Comparison of ENCODE assay signal across 17 cellular contexts in the genomic region with DNA sequence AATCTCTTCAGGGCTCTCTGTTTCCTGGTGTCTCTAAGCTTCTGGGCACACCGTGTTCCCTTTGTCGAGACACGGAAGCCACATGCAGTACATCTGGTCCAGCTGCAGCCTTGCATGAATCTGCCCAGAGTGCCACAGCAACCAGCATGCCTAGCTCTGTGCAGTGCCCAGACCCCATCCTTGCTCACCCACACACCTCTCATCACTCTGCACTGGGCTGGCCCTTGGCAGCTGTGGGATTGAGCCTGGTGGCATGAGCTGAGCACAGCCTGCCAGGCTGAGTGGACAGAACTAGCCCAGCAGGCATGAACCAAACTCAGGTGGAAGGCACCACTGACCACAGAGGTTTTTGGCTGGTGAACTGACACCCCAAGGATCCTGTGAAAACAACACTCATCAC.
A peak's percentile ranks its signal among the peaks of the same experiment; 100 is the strongest.
DNase-seq lines count a peak whose midpoint lies in the region; ATAC-seq and TF ChIP-seq lines count a peak whose summit lies in the region.
"Had no signal": no experiment of that assay in that cellular context is flagged by ENCODE, and none has a peak within 500 bp of the region (broad histone marks: within the 10 kb centered on the region; RNA-seq: fewer than 3 reads in every experiment).

No MANE protein-coding gene starts in this region.

- H3K9ac ChIP-seq in neural progenitor cell, result no peak overlapping the region
- H3K9ac ChIP-seq: BLaER1 treated with 17β-estradiol and CSF1 and Interleukin-3, amounts not matched to agents 10 nM and 100 nM; GM23248 had no signal

- no peaks in the 10 kb centered on the region for H3K79me2 ChIP-seq in neural progenitor cell (ENCODE audit: low read depth)

- H3K4me1 ChIP-seq in neural progenitor cell, result no peaks in the 10 kb centered on the region
- H3K4me1 ChIP-seq: BLaER1 treated with 17β-estradiol and CSF1 and Interleukin-3, amounts not matched to agents 10 nM and 100 nM; HAP-1 had no signal

- H3K4me3 Mint-ChIP-seq in stimulated activated naive CD8-positive, alpha-beta T cell treated with anti-CD3 and anti-CD28 coated beads, Interleukin-15, amount 100 ng/mL, for 72 hours, result no peak overlapping the region
- no peak overlapping the region for H3K4me3 Mint-ChIP-seq in neural progenitor cell
- no peak overlapping the region for H3K4me3 Mint-ChIP-seq in stimulated activated effector memory CD8-positive, alpha-beta T cell treated with anti-CD3 and anti-CD28 coated beads, Interleukin-12 subunit alpha, Interleukin-12 subunit beta, amount 100 ng/mL, for 72 hours
- H3K4me3 Mint-ChIP-seq: B cell; CD8-positive, alpha-beta T cell had no signal

- no peaks in the 10 kb centered on the region for H3F3A ChIP-seq in neural progenitor cell (ENCODE audit: low read depth)

- H3K9me3 Mint-ChIP-seq in stimulated activated naive CD8-positive, alpha-beta T cell treated with anti-CD3 and anti-CD28 coated beads, Interleukin-15, amount 100 ng/mL, for 72 hours, result peaks cover 5 to 6% of the 10 kb centered on the region in 2 donors
- no peaks in the 10 kb centered on the region for H3K9me3 Mint-ChIP-seq in neural progenitor cell
- no peaks in the 10 kb centered on the region for H3K9me3 Mint-ChIP-seq in stimulated activated effector memory CD8-positive, alpha-beta T cell treated with anti-CD3 and anti-CD28 coated beads, Interleukin-12 subunit alpha, Interleukin-12 subunit beta, amount 100 ng/mL, for 72 hours

- ATAC-seq in stimulated activated naive CD8-positive, alpha-beta T cell treated with anti-CD3 and anti-CD28 coated beads, Interleukin-15, amount 100 ng/mL, for 72 hours, result peak; percentile 31
- no peak for ATAC-seq in stimulated activated naive CD8-positive, alpha-beta T cell treated with anti-CD3 and anti-CD28 coated beads, Interleukin-15, Interleukin-2, amounts not matched to agents 100 U/mL and 50 U/mL, for 24 hours
- peak; percentile 24 for ATAC-seq in stimulated activated effector memory CD8-positive, alpha-beta T cell treated with anti-CD3 and anti-CD28 coated beads, Interleukin-12 subunit alpha, Interleukin-12 subunit beta, amount 100 ng/mL, for 72 hours
- no peak for ATAC-seq in GM21390 (IDR thresholded peaks at IDR 0.05; ENCODE audit: unreplicated experiment)
- ATAC-seq: CD8-positive, alpha-beta T cell had no signal

- no peak overlapping the region for H3K27ac ChIP-seq in neural progenitor cell
- H3K27ac ChIP-seq: BLaER1 treated with 17β-estradiol and CSF1 and Interleukin-3, amounts not matched to agents 10 nM and 100 nM; GM23248 had no signal

- H4K20me1 ChIP-seq in neural progenitor cell (ENCODE audit: low read depth), result no peaks in the 10 kb centered on the region
- H4K20me1 ChIP-seq: BLaER1 treated with 17β-estradiol and CSF1 and Interleukin-3, amounts not matched to agents 10 nM and 100 nM had no signal

- H3K4me2 ChIP-seq in neural progenitor cell, result no peak overlapping the region
- H3K4me2 ChIP-seq: BLaER1 treated with 17β-estradiol and CSF1 and Interleukin-3, amounts not matched to agents 10 nM and 100 nM had no signal

- H3K4me3 ChIP-seq in neural progenitor cell, result no peak overlapping the region
- H3K4me3 ChIP-seq: BLaER1 treated with 17β-estradiol and CSF1 and Interleukin-3, amounts not matched to agents 10 nM and 100 nM; GM23248; HAP-1 had no signal

- TF ChIP-seq CTCF in neural progenitor cell (IDR thresholded peaks at IDR 0.05), result no peak

- no peaks in the 10 kb centered on the region for H3K36me3 ChIP-seq in neural progenitor cell
- H3K36me3 ChIP-seq: BLaER1 treated with 17β-estradiol and CSF1 and Interleukin-3, amounts not matched to agents 10 nM and 100 nM; HAP-1 had no signal

- H2AFZ ChIP-seq in neural progenitor cell (replicated peaks), result no peak overlapping the region
- H2AFZ ChIP-seq: GM23248 had no signal

- no peak for DNase-seq in stimulated activated naive CD8-positive, alpha-beta T cell treated with anti-CD3 and anti-CD28 coated beads, Interleukin-15, amount 100 ng/mL, for 72 hours
- no peak for DNase-seq in stimulated activated naive CD8-positive, alpha-beta T cell treated with anti-CD3 and anti-CD28 coated beads, Interleukin-15, Interleukin-2, amounts not matched to agents 100 U/mL and 50 U/mL, for 24 hours
- no peak for DNase-seq in neural progenitor cell (ENCODE audit: low spot score)
- no peak for DNase-seq in stimulated activated effector memory CD8-positive, alpha-beta T cell treated with anti-CD3 and anti-CD28 coated beads, Interleukin-12 subunit alpha, Interleukin-12 subunit beta, amount 100 ng/mL, for 72 hours (ENCODE audit: low spot score in 2 of 2)
- DNase-seq in NCI-H1105 (lab: John Stamatoyannopoulos, UW), result no peak
- DNase-seq in NCI-H187 treated with DMSO at 0.1 percent for 48 hours (lab: John Stamatoyannopoulos, UW), result no peak
- DNase-seq in NOMO-1 (lab: John Stamatoyannopoulos, UW; ENCODE audit: unreplicated experiment in 2 of 2), result no peak
- DNase-seq: 8988T; Calu3; CD8-positive, alpha-beta T cell; DMS79 treated with DMSO at 0.1 percent for 48 hours; GF-D8; GM23248 had no signal

- H3K27ac Mint-ChIP-seq in stimulated activated naive CD8-positive, alpha-beta T cell treated with anti-CD3 and anti-CD28 coated beads, Interleukin-15, amount 100 ng/mL, for 72 hours, result peak overlapping the region in 1 of 2 donors; percentile 55
- peak overlapping the region; percentile 37 for H3K27ac Mint-ChIP-seq in neural progenitor cell
- no peak overlapping the region for H3K27ac Mint-ChIP-seq in stimulated activated effector memory CD8-positive, alpha-beta T cell treated with anti-CD3 and anti-CD28 coated beads, Interleukin-12 subunit alpha, Interleukin-12 subunit beta, amount 100 ng/mL, for 72 hours
- H3K27ac Mint-ChIP-seq: B cell; CD8-positive, alpha-beta T cell had no signal

- H3K36me3 Mint-ChIP-seq in neural progenitor cell, result no peaks in the 10 kb centered on the region
- H3K36me3 Mint-ChIP-seq in stimulated activated effector memory CD8-positive, alpha-beta T cell treated with anti-CD3 and anti-CD28 coated beads, Interleukin-12 subunit alpha, Interleukin-12 subunit beta, amount 100 ng/mL, for 72 hours, result no peaks in the 10 kb centered on the region
- H3K36me3 Mint-ChIP-seq: CD8-positive, alpha-beta T cell had no signal

- H3K27me3 Mint-ChIP-seq in stimulated activated naive CD8-positive, alpha-beta T cell treated with anti-CD3 and anti-CD28 coated beads, Interleukin-15, amount 100 ng/mL, for 72 hours, result no peaks in the 10 kb centered on the region
- H3K27me3 Mint-ChIP-seq in neural progenitor cell (ENCODE audit: insufficient read depth, low read depth), result no peaks in the 10 kb centered on the region
- H3K27me3 Mint-ChIP-seq: B cell had no signal

- no peaks in the 10 kb centered on the region for H3K4me1 Mint-ChIP-seq in stimulated activated naive CD8-positive, alpha-beta T cell treated with anti-CD3 and anti-CD28 coated beads, Interleukin-15, amount 100 ng/mL, for 72 hours
- no peaks in the 10 kb centered on the region for H3K4me1 Mint-ChIP-seq in neural progenitor cell
- H3K4me1 Mint-ChIP-seq in stimulated activated effector memory CD8-positive, alpha-beta T cell treated with anti-CD3 and anti-CD28 coated beads, Interleukin-12 subunit alpha, Interleukin-12 subunit beta, amount 100 ng/mL, for 72 hours, result no peaks in the 10 kb centered on the region
- H3K4me1 Mint-ChIP-seq: B cell had no signal

- no peaks in the 10 kb centered on the region for H3K9me3 ChIP-seq in neural progenitor cell (ENCODE audit: low read depth)
- H3K9me3 ChIP-seq: HAP-1 had no signal

- no peaks in the 10 kb centered on the region for H3K27me3 ChIP-seq in neural progenitor cell
- H3K27me3 ChIP-seq: BLaER1 treated with 17β-estradiol and CSF1 and Interleukin-3, amounts not matched to agents 10 nM and 100 nM had no signal

Comparison
In these comparisons a context has a peak if more than half of its experiments do, and no peak if none do; other contexts are left out.
1. ATAC-seq: peak in stimulated activated naive CD8-positive, alpha-beta T cell treated with anti-CD3 and anti-CD28 coated beads, Interleukin-15, amount 100 ng/mL, for 72 hours (single experiment) and stimulated activated effector memory CD8-positive, alpha-beta T cell treated with anti-CD3 and anti-CD28 coated beads, Interleukin-12 subunit alpha, Interleukin-12 subunit beta, amount 100 ng/mL, for 72 hours (single experiment); none in stimulated activated naive CD8-positive, alpha-beta T cell treated with anti-CD3 and anti-CD28 coated beads, Interleukin-15, Interleukin-2, amounts not matched to agents 100 U/mL and 50 U/mL, for 24 hours (single experiment) and GM21390 (single experiment).